Comparison of ENCODE assay signal across 9 cellular contexts in the genomic region with DNA sequence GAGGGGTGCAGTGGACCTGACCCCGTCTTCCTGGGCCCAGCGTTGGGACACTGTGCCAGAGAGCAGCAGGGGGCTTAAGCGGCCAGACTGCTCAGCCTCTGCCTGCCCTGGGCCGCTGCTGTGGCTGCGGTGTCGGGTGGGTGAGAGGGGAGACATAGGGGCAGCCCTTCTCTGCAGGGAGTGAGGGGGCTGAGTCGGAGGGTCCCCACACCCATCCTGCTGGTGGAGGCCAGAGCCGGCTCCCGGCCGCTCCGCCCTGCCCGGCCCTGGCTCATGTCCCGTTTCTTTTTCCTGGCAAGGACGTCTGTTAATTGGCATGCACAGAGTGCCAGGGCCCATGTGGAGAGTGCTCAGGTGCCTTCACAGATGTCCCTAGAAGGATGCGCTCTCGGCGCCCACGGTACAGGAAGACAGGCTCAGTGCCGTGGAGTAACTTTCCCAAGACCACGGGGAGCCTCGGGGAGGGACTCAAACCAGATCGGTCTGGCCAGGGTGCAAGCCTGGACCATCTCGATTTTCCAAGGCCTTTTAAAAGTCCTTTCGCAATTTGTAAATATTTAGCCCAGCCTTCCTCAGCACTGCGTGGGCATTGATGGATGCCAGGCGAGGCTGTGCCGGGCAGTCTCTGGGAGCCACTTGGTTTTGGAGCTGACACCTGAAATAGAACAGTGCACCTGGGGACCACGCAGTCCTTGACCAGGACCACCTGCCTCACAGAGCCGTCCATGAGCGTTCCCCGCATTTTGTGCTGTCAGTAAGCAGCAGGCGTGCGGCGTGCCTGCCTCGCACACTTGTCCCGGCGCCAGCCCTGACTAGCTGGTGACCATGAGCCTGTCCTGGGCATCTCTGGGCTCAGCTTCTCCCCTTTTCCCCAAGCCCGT.
A peak's percentile ranks its signal among the peaks of the same experiment; 100 is the strongest.
DNase-seq lines count a peak whose midpoint lies in the region; ATAC-seq and TF ChIP-seq lines count a peak whose summit lies in the region.
"Had no signal": no experiment of that assay in that cellular context is flagged by ENCODE, and none has a peak within 500 bp of the region (broad histone marks: within the 10 kb centered on the region; RNA-seq: fewer than 3 reads in every experiment).

No MANE protein-coding gene starts in this region.

- H3K36me3 ChIP-seq in muscle layer of duodenum (ENCODE audit: control insufficient read depth in 1 of 2, insufficient read depth in 2 of 2, low read length in 2 of 2): no peaks in the 10 kb centered on the region
- H3K36me3 ChIP-seq in upper lobe of right lung: no peaks in the 10 kb centered on the region

- H3K4me1 ChIP-seq in muscle layer of duodenum (ENCODE audit: control insufficient read depth in 1 of 2, insufficient read depth in 2 of 2, low read length in 2 of 2): peaks cover 7 to 84% of the 10 kb centered on the region in 2 donors
- H3K4me1 ChIP-seq in upper lobe of right lung: peaks cover 78% of the 10 kb centered on the region

- intact Hi-C loops in dorsolateral prefrontal cortex (cut with DNase I) (no loop called here), upper lobe of right lung (cut with DNase I) (no loop called here)

- no peaks in the 10 kb centered on the region for H3K9me3 ChIP-seq in muscle layer of duodenum (ENCODE audit: control insufficient read depth in 1 of 2, low read length in 2 of 2)
- H3K9me3 ChIP-seq in upper lobe of right lung: no peaks in the 10 kb centered on the region

- peak overlapping the region in 43 of 59 donors; percentile 13 to 95 (median 85) for H3K27ac ChIP-seq in dorsolateral prefrontal cortex
- H3K27ac ChIP-seq in muscle layer of duodenum (ENCODE audit: low read length): peak overlapping the region; percentile 60
- no peak overlapping the region for H3K27ac ChIP-seq in upper lobe of right lung

- no peaks in the 10 kb centered on the region for H3K27me3 ChIP-seq in dorsolateral prefrontal cortex
- H3K27me3 ChIP-seq in muscle layer of duodenum (ENCODE audit: low read depth, low read length): no peaks in the 10 kb centered on the region
- H3K27me3 ChIP-seq in upper lobe of right lung: no peaks in the 10 kb centered on the region

- H3K4me3 ChIP-seq in dorsolateral prefrontal cortex (peak overlapping the region in 3 of 59 donors; percentile 0 to 22 (median 12)), muscle layer of duodenum (ENCODE audit: low read depth in 1 of 2, low read length in 2 of 2) (no peak overlapping the region), upper lobe of right lung (no peak overlapping the region)

- DNase-seq in NCI-H2171 (lab: John Stamatoyannopoulos, UW) (peak; percentile 17), dorsolateral prefrontal cortex (peak in 2 of 10 donors; percentile 41 to 92), upper lobe of right lung (no peak)
- DNase-seq in activated CD4-positive, alpha-beta T cell treated with anti-CD3 and anti-CD28 coated beads for 48 hours: no peak
- DNase-seq: NCI-H1105 had no signal

- TF ChIP-seq CTCF in dorsolateral prefrontal cortex (IDR thresholded peaks at IDR 0.05 in 54 of 56, conservative IDR thresholded peaks at IDR 0.05 in 2 of 56; ENCODE audit: low read depth in 1 of 56, partially characterized antibody in 56 of 56): no peak
- TF ChIP-seq CTCF in upper lobe of right lung (IDR thresholded peaks at IDR 0.05): no peak

- ATAC-seq in upper lobe of right lung: peak; percentile 53
- no peak for ATAC-seq in HG03280 (IDR thresholded peaks at IDR 0.05; ENCODE audit: unreplicated experiment)
- no peak for ATAC-seq in HG03135 (IDR thresholded peaks at IDR 0.05; ENCODE audit: unreplicated experiment)
- ATAC-seq: WTC11 had no signal
